In the genomic region with DNA sequence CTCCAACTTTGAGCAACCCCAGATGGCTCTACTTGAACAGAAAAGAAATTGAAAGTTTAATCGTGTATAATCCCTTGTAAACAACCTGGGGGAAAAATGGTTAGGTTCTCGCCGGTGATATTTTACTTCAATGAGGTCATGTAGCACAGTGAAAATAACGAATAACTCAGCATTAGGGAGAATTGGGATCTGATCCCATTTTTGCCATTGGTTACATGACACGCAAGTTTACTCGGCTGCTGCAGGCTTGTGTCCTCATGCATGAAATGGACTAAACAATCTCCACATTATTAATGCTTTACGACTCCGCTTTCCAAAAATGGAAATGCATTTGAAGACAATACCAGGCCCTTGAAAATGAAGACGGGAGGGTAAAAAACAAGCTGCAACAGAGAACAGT, we compare ENCODE assay signal across 10 cellular contexts. TPM values are rescaled to one million over a fixed set of nuclear protein-coding genes. Genes with fewer than 3 reads are reported as not detected.
DNase-seq lines count a peak whose midpoint lies in the region; TF ChIP-seq lines count a peak whose summit lies in the region.
"Had no signal": no experiment of that assay in that cellular context is flagged by ENCODE, and none has a peak within 500 bp of the region (broad histone marks: within the 10 kb centered on the region; RNA-seq: fewer than 3 reads in every experiment).

No MANE protein-coding gene starts in this region.

- TF ChIP-seq EP300 in transverse colon (IDR thresholded peaks at IDR 0.05; ENCODE audit: low read depth) = no peak

- H3K4me1 Mint-ChIP-seq in activated CD4-positive, alpha-beta T cell treated with anti-CD3 and anti-CD28 coated beads, Interleukin-2, amount 10 ng/mL, durations not matched to agents 24 days and 14 days = peaks cover 49% of the 10 kb centered on the region

- no peaks in the 10 kb centered on the region for H3K36me3 ChIP-seq in endocrine pancreas (ENCODE audit: control insufficient read depth, insufficient read depth, low read length)
- H3K36me3 ChIP-seq in skeletal muscle satellite cell (ENCODE audit: insufficient read depth, low read length) = no peaks in the 10 kb centered on the region
- no peaks in the 10 kb centered on the region for H3K36me3 ChIP-seq in transverse colon

- peak overlapping the region; percentile 7 for H3K9ac ChIP-seq in endocrine pancreas (ENCODE audit: control insufficient read depth, insufficient read depth, low read length)
- H3K9ac ChIP-seq in skeletal muscle satellite cell (ENCODE audit: low read depth, low read length) = no peak overlapping the region

- peaks cover 3% of the 10 kb centered on the region for H3K36me3 Mint-ChIP-seq in activated CD4-positive, alpha-beta T cell treated with anti-CD3 and anti-CD28 coated beads, Interleukin-2, amount 10 ng/mL, durations not matched to agents 24 days and 14 days (ENCODE audit: low read depth)

- peak overlapping the region; percentile 2 for H3K4me2 ChIP-seq in skeletal muscle satellite cell (ENCODE audit: low read length)

- TF ChIP-seq CTCF in transverse colon (IDR thresholded peaks at IDR 0.05) = no peak

- H3K27me3 Mint-ChIP-seq in activated CD4-positive, alpha-beta T cell treated with anti-CD3 and anti-CD28 coated beads, Interleukin-2, amount 10 ng/mL, durations not matched to agents 24 days and 14 days = no peaks in the 10 kb centered on the region

- peak overlapping the region; percentile 49 for H3K4me3 Mint-ChIP-seq in activated CD4-positive, alpha-beta T cell treated with anti-CD3 and anti-CD28 coated beads, Interleukin-2, amount 10 ng/mL, durations not matched to agents 24 days and 14 days

- intact Hi-C loops in activated CD4-positive, alpha-beta T cell treated with anti-CD3 and anti-CD28 coated beads, Interleukin-2, amount 10 ng/mL, durations not matched to agents 24 days and 14 days (cut with micrococcal nuclease) = loop anchor here (5.0 kb wide), 2 partner anchors 37 to 117 kb away; no protein-coding TSS in a partner anchor
- intact Hi-C loops in transverse colon (cut with DNase I; ENCODE audit: low total_unique reads) = no loop called here

- H3K27ac ChIP-seq in transverse colon = peak overlapping the region in 2 of 4 donors; percentile 48 to 77

- TF ChIP-seq POLR2A in transverse colon (IDR thresholded peaks at IDR 0.05) = no peak

- H3K4me1 ChIP-seq in endocrine pancreas (ENCODE audit: control insufficient read depth, insufficient read depth, low read length) (peaks cover 11% of the 10 kb centered on the region), skeletal muscle satellite cell (ENCODE audit: control insufficient read depth, insufficient read depth, low read length) (peaks cover 15% of the 10 kb centered on the region), transverse colon (peaks cover 6 to 36% (median 13%) of the 10 kb centered on the region in 4 donors)

- H3K9me3 ChIP-seq in endocrine pancreas (ENCODE audit: control insufficient read depth, low read length) (no peaks in the 10 kb centered on the region), skeletal muscle satellite cell (replicated peaks; ENCODE audit: low read length) (no peaks in the 10 kb centered on the region), transverse colon (no peaks in the 10 kb centered on the region)

- in situ Hi-C loops in transverse colon (cut with MboI; ENCODE audit: low pct_ligation_motif_present in 1 of 4, low pct_unique_long_range_greater_than_20kb in 1 of 4, low sequenced_read_pairs in 3 of 4) = loop anchor here (10.0 to 25.0 kb wide), 3 partner anchors 140 to 173 kb away; partner anchors contain the start of gene RGS9 (in 2 of the 4)

- WGBS in transverse colon (ENCODE audit: low coverage in 1 of 2), 2 donors = 77 to 82% methylated on average over 6 to 9 of the region's 9 CpGs

- H3K9me3 Mint-ChIP-seq in activated CD4-positive, alpha-beta T cell treated with anti-CD3 and anti-CD28 coated beads, Interleukin-2, amount 10 ng/mL, durations not matched to agents 24 days and 14 days = no peaks in the 10 kb centered on the region

- H3K27ac Mint-ChIP-seq in activated CD4-positive, alpha-beta T cell treated with anti-CD3 and anti-CD28 coated beads, Interleukin-2, amount 10 ng/mL, durations not matched to agents 24 days and 14 days = peak overlapping the region; percentile 51

- H3K27me3 ChIP-seq in endocrine pancreas (ENCODE audit: control insufficient read depth, insufficient read depth, low read length) (no peaks in the 10 kb centered on the region), skeletal muscle satellite cell (ENCODE audit: control insufficient read depth, insufficient read depth, low read length) (no peaks in the 10 kb centered on the region), transverse colon (no peaks in the 10 kb centered on the region)

- H3K4me3 ChIP-seq in endocrine pancreas (ENCODE audit: control insufficient read depth, insufficient read depth, low read length) (peak overlapping the region; percentile 40), skeletal muscle satellite cell (ENCODE audit: low read length) (no peak overlapping the region), transverse colon (no peak overlapping the region)

- peak; percentile 34 for DNase-seq in activated CD4-positive, alpha-beta T cell treated with anti-CD3 and anti-CD28 coated beads, Interleukin-2, amount 10 ng/mL, durations not matched to agents 24 days and 14 days
- no peak for DNase-seq in activated CD4-positive, alpha-beta T cell treated with anti-CD3 and anti-CD28 coated beads for 4 hours
- DNase-seq in NCI-H2171 treated with DMSO at 0.1 percent for 48 hours (lab: John Stamatoyannopoulos, UW) (peak; percentile 81), DMS153 treated with DMSO at 0.1 percent for 48 hours (lab: John Stamatoyannopoulos, UW; ENCODE audit: unreplicated experiment) (no peak), NCI-H748 (lab: John Stamatoyannopoulos, UW; ENCODE audit: unreplicated experiment) (no peak), transverse colon (no peak)
- DNase-seq: amygdala; stimulated activated naive CD4-positive, alpha-beta T cell treated with Interleukin-2 at 50 U/mL for 16 hours had no signal

RNA-seq across cellular contexts. Expression of gene LRRC37A3, which starts 45.5 kb away (rescaled TPM):
- total RNA-seq in activated CD4-positive, alpha-beta T cell treated with anti-CD3 and anti-CD28 coated beads, Interleukin-2, amount 10 ng/mL, durations not matched to agents 24 days and 14 days = 8.3 and 12.8 TPM in 2 replicates
- 1.0 and 4.2 TPM in 2 replicates for total RNA-seq in skeletal muscle satellite cell (2012; rRNA removed)
- 1 to 10 TPM in 3 of 4 donors, under 1 TPM in 1; 0.37 to 5.2 (median 4.7) TPM for total RNA-seq in transverse colon

Comparison
In these comparisons a context has a peak if more than half of its experiments do, and no peak if none do; other contexts are left out.
1. DNase-seq: peak in activated CD4-positive, alpha-beta T cell treated with anti-CD3 and anti-CD28 coated beads, Interleukin-2, amount 10 ng/mL, durations not matched to agents 24 days and 14 days (single experiment) and NCI-H2171 treated with DMSO at 0.1 percent for 48 hours (single experiment); none in activated CD4-positive, alpha-beta T cell treated with anti-CD3 and anti-CD28 coated beads for 4 hours (0 of 2), DMS153 treated with DMSO at 0.1 percent for 48 hours (single experiment), NCI-H748 (single experiment) and transverse colon (single experiment).